1 cellular context compared by ENCODE assay signal in the genomic region with DNA sequence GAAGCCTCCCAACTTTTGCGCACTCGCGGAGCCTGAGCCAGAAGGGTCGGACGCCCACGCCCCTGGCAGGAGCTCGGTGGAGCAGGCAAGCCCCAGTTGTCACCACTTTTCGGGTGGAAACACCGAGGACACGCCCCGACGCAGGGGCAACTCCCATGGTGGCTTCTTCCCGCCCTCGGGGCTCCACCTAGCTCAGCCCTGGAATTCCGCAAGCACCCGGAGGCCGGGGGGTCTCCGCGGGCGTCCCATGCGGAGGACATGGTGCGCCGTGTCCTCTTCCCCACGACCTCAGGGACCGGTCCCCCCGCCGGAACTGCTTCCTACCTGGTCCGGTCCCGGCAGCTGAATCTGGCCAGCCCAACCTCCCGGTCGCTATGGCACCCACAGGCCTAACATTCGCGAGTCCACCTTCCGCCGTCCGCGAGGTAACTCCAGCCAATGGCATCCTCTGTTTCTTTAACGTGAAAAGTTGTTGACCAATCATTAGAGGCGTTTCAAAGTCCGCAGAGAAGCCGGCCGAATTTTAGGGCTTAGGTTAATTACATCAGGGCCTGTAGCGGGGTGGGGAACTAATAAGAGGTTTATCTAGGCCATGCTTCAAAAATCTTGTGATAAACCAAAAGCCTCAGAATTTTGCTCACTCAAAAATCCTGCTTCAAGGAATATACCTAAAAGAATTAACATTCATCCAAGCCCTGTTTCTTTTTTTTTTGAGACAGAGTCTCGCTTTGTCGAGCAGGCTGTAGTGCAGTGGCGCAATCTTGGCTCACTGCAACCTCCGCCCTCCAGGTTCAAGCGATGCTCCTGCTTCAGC.
TF ChIP-seq lines count a peak whose summit lies in the region.

Gene STPG1, minus strand, starts transcription at position 433 of the 814 bp plus-strand sequence. CDS start 12,394 bp downstream, outside the sequence.

TF ChIP-seq in K562, 482 proteins besides CTCF, POLR2A, EP300 and RAD21 (continued from another document):
- TF ChIP-seq, protein P1, sequence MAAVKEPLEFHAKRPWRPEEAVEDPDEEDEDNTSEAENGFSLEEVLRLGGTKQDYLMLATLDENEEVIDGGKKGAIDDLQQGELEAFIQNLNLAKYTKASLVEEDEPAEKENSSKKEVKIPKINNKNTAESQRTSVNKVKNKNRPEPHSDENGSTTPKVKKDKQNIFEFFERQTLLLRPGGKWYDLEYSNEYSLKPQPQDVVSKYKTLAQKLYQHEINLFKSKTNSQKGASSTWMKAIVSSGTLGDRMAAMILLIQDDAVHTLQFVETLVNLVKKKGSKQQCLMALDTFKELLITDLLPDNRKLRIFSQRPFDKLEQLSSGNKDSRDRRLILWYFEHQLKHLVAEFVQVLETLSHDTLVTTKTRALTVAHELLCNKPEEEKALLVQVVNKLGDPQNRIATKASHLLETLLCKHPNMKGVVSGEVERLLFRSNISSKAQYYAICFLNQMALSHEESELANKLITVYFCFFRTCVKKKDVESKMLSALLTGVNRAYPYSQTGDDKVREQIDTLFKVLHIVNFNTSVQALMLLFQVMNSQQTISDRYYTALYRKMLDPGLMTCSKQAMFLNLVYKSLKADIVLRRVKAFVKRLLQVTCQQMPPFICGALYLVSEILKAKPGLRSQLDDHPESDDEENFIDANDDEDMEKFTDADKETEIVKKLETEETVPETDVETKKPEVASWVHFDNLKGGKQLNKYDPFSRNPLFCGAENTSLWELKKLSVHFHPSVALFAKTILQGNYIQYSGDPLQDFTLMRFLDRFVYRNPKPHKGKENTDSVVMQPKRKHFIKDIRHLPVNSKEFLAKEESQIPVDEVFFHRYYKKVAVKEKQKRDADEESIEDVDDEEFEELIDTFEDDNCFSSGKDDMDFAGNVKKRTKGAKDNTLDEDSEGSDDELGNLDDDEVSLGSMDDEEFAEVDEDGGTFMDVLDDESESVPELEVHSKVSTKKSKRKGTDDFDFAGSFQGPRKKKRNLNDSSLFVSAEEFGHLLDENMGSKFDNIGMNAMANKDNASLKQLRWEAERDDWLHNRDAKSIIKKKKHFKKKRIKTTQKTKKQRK (IDR thresholded peaks at IDR 0.05; ENCODE audit: borderline replicate concordance, low read depth, low read length) = no peak
